8 cellular contexts compared by ENCODE assay signal in the genomic region with DNA sequence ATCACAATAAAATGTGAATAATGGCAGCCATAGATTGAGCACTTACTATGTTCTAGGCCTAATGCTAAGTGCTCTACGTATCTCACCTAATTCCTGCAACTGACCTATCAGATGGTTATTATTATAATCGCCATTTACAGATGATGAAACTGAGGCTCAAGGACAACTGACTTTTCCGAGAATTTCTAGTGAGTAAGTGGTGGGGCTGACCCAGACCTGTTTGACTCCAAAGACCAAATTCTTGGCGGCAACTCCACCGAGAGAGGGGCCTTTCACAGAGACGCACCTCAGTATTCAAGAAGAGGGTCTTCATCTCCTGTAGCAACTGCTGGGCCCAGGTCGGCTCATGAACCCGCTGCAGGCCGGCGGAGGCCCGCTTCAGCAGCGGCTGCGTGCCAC. TPM values are rescaled to one million over a fixed set of nuclear protein-coding genes. Genes with fewer than 3 reads are reported as not detected.
DNase-seq lines count a peak whose midpoint lies in the region; ATAC-seq lines count a peak whose summit lies in the region.
"Had no signal": no experiment of that assay in that cellular context is flagged by ENCODE, and none has a peak within 500 bp of the region (broad histone marks: within the 10 kb centered on the region; RNA-seq: fewer than 3 reads in every experiment).

No MANE protein-coding gene starts in this region.

- no peaks in the 10 kb centered on the region for H3K9me3 ChIP-seq in subcutaneous abdominal adipose tissue (ENCODE audit: control insufficient read depth in 5 of 5, low read length in 5 of 5)

- no peaks in the 10 kb centered on the region for H3K27me3 Mint-ChIP-seq in activated naive CD8-positive, alpha-beta T cell
- peaks cover 0 to 6% (median 4%) of the 10 kb centered on the region in 3 donors for H3K27me3 Mint-ChIP-seq in immature natural killer cell (ENCODE audit: low read depth in 3 of 3)

- H3K36me3 Mint-ChIP-seq in activated naive CD8-positive, alpha-beta T cell: peaks cover 2% of the 10 kb centered on the region
- peaks cover 8 to 22% (median 9%) of the 10 kb centered on the region in 3 donors for H3K36me3 Mint-ChIP-seq in immature natural killer cell

- no peaks in the 10 kb centered on the region for H3K9me3 Mint-ChIP-seq in activated naive CD8-positive, alpha-beta T cell (ENCODE audit: low read depth)
- no peaks in the 10 kb centered on the region for H3K9me3 Mint-ChIP-seq in immature natural killer cell

- H3K4me3 Mint-ChIP-seq in activated naive CD8-positive, alpha-beta T cell: peak overlapping the region; percentile 97
- peak overlapping the region; percentile 97 to 99 (median 97) for H3K4me3 Mint-ChIP-seq in immature natural killer cell

- no peak for DNase-seq in immature natural killer cell
- no peak for DNase-seq in cerebellum (ENCODE audit: low spot score)
- no peak for DNase-seq in nucleus accumbens (lab: John Stamatoyannopoulos, UW)

- peak overlapping the region; percentile 97 for H3K27ac ChIP-seq in subcutaneous abdominal adipose tissue (ENCODE audit: low read depth, low read length)

- peaks cover 7 to 32% (median 28%) of the 10 kb centered on the region in 5 donors for H3K4me1 ChIP-seq in subcutaneous abdominal adipose tissue (ENCODE audit: control insufficient read depth in 5 of 5, insufficient read depth in 5 of 5, low read length in 5 of 5)

- ATAC-seq in HG03342 (IDR thresholded peaks at IDR 0.05; ENCODE audit: unreplicated experiment) (peak; percentile 10), HG03135 (IDR thresholded peaks at IDR 0.05; ENCODE audit: unreplicated experiment) (no peak)

- H3K36me3 ChIP-seq in subcutaneous abdominal adipose tissue (ENCODE audit: control insufficient read depth in 5 of 5, insufficient read depth in 5 of 5, low read length in 5 of 5): peaks cover 0 to 51% (median 37%) of the 10 kb centered on the region in 5 donors

- H3K4me3 ChIP-seq in subcutaneous abdominal adipose tissue (ENCODE audit: low read depth in 1 of 5, low read length in 5 of 5): peak overlapping the region; percentile 88 to 98 (median 93)

- peak overlapping the region; percentile 70 for H3K27ac Mint-ChIP-seq in activated naive CD8-positive, alpha-beta T cell
- H3K27ac Mint-ChIP-seq in immature natural killer cell: peak overlapping the region; percentile 96 to 99 (median 98)

- H3K9ac ChIP-seq in subcutaneous abdominal adipose tissue (ENCODE audit: low read length in 5 of 5): peak overlapping the region in 4 of 5 donors; percentile 74 to 98 (median 92)

- no peaks in the 10 kb centered on the region for H3K27me3 ChIP-seq in subcutaneous abdominal adipose tissue (ENCODE audit: control insufficient read depth in 5 of 5, insufficient read depth in 4 of 5, low read length in 5 of 5)

- peaks cover 32% of the 10 kb centered on the region for H3K4me1 Mint-ChIP-seq in activated naive CD8-positive, alpha-beta T cell (ENCODE audit: low read depth)
- H3K4me1 Mint-ChIP-seq in immature natural killer cell: peaks cover 33 to 43% of the 10 kb centered on the region in 2 donors

RNA-seq across cellular contexts. Expression of a gene that starts 0.6 kb away (rescaled TPM):
- 10 to 100 TPM in 1 of 3 donors, 1 to 10 TPM in 2; 6.7 to 14.3 (median 9.8) TPM for polyA plus RNA-seq in immature natural killer cell
- total RNA-seq in cerebellum: 22.2 TPM

RNA-seq across cellular contexts. Expression of a gene that starts 0.6 kb away (rescaled TPM):
- polyA plus RNA-seq in immature natural killer cell: 100 to 1,000 TPM; 189 to 313 (median 197) TPM
- total RNA-seq in cerebellum: 64.5 TPM

RNA-seq across cellular contexts. Expression of a gene that starts 12.7 kb away (rescaled TPM):
- polyA plus RNA-seq in immature natural killer cell: not detected
- total RNA-seq in cerebellum: not detected
- total RNA-seq: LHCN-M2 had no signal

RNA-seq across cellular contexts. Expression of a gene that starts 16.1 kb away (rescaled TPM):
- under 1 TPM in 2 of 3 donors, not detected in 1; 0.29 to 0.85 TPM for polyA plus RNA-seq in immature natural killer cell
- total RNA-seq in cerebellum: 3.1 TPM

RNA-seq across cellular contexts. Expression of a gene that starts 21.2 kb away (rescaled TPM):
- polyA plus RNA-seq in immature natural killer cell: 10 to 100 TPM; 61.2 to 67.1 (median 65.5) TPM
- total RNA-seq in cerebellum: 13.4 TPM
